Comparison of ENCODE assay signal across 26 cellular contexts in the genomic region with DNA sequence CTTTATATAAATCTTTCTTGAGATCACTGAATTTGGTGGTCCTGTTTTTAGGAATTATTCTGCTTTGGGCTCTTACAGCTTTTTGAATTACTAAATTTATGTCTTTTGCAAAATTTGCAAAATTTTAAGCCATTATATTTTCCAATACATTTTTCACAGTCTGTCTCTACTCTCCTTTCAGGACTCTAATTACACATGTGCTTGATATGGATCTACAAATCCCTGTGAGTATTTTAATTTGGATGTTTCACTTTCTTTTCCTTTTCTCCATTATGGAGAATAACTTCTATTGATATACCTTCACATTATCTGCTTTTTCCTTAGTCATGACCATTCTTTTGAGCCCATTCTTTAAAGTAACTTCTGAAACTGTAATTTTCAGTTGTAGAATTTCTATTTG.
"Had no signal": no experiment of that assay in that cellular context is flagged by ENCODE, and none has a peak within 500 bp of the region (broad histone marks: within the 10 kb centered on the region; RNA-seq: fewer than 3 reads in every experiment).

No MANE protein-coding gene starts in this region.

- ATAC-seq: effector memory CD8-positive, alpha-beta T cell; esophagus mucosa; foreskin keratinocyte; gastrocnemius medialis; gastroesophageal sphincter; heart left ventricle; heart right ventricle had no signal

- H3K9me3 ChIP-seq: colonic mucosa, esophagus muscularis mucosa, esophagus squamous epithelium, gastrocnemius medialis, gastroesophageal sphincter, heart left ventricle, heart right ventricle had no signal

- H3K4me3 ChIP-seq: colonic mucosa, coronary artery, dorsolateral prefrontal cortex, esophagus muscularis mucosa, esophagus squamous epithelium, gastrocnemius medialis, gastroesophageal sphincter, heart left ventricle, heart right ventricle had no signal

- H3K36me3 ChIP-seq: colonic mucosa, esophagus muscularis mucosa, esophagus squamous epithelium, gastrocnemius medialis, gastroesophageal sphincter, heart left ventricle, heart right ventricle had no signal

- H3K4me1 ChIP-seq: colonic mucosa, esophagus muscularis mucosa, esophagus squamous epithelium, foreskin keratinocyte, gastrocnemius medialis, gastroesophageal sphincter, heart left ventricle, heart right ventricle had no signal

- DNase-seq: colonic mucosa; cortex of kidney; dermis blood vessel endothelial cell; dorsolateral prefrontal cortex; effector CD4-positive, alpha-beta T cell; effector CD8-positive, alpha-beta T cell; effector memory CD4-positive, alpha-beta T cell; effector memory CD8-positive, alpha-beta T cell; endodermal cell; erythroblast; esophagus squamous epithelium; foreskin fibroblast; foreskin keratinocyte; foreskin melanocyte; gastrocnemius medialis; glutamatergic neuron; head of caudate nucleus; heart left ventricle; heart right ventricle had no signal

- FAIRE-seq: endothelial cell of umbilical vein, frontal cortex had no signal

- H3K27ac ChIP-seq: colonic mucosa, coronary artery, dorsolateral prefrontal cortex, epithelial cell of prostate, esophagus muscularis mucosa, esophagus squamous epithelium, foreskin keratinocyte, gastrocnemius medialis, gastroesophageal sphincter, heart left ventricle, heart right ventricle had no signal

- H3K27me3 ChIP-seq: colonic mucosa, esophagus muscularis mucosa, esophagus squamous epithelium, foreskin keratinocyte, gastrocnemius medialis, gastroesophageal sphincter, heart left ventricle, heart right ventricle had no signal
